7 cellular contexts compared by ENCODE assay signal in genomic region chr3:62453448-62453847, GRCh38.
"Had no signal": no experiment of that assay in that cellular context is flagged by ENCODE, and none has a peak within 500 bp of the region (broad histone marks: within the 10 kb centered on the region; RNA-seq: fewer than 3 reads in every experiment).

No MANE protein-coding gene starts in this region.

- ATAC-seq: GM12878 had no signal

- H3K4me3 ChIP-seq: GM12878 had no signal

- DNase-seq: GDM1 had no signal

- FAIRE-seq: G401.6, GM12878, GM12891, GM12892, GM18507, GM19239 had no signal
